Comparison of ENCODE assay signal across 12 cellular contexts in genomic region chr13:23610966-23611486, GRCh38. TPM values are rescaled to one million over a fixed set of nuclear protein-coding genes. Genes with fewer than 3 reads are reported as not detected.
A peak's percentile ranks its signal among the peaks of the same experiment; 100 is the strongest.
DNase-seq lines count a peak whose midpoint lies in the region; TF ChIP-seq lines count a peak whose summit lies in the region.
"Had no signal": no experiment of that assay in that cellular context is flagged by ENCODE, and none has a peak within 500 bp of the region (broad histone marks: within the 10 kb centered on the region; RNA-seq: fewer than 3 reads in every experiment).

No MANE protein-coding gene starts in this region.

- H3K9me3 Mint-ChIP-seq in chondrocyte (ENCODE audit: low read depth): no peaks in the 10 kb centered on the region
- no peaks in the 10 kb centered on the region for H3K9me3 Mint-ChIP-seq in activated T-helper 2 cell treated with anti-CD3 and anti-CD28 coated beads, Interferon-gamma antibody, Interleukin-2, Interleukin-4, amounts not matched to agents 10 μg/mL and 5 μg/mL and 100 μg/mL, durations not matched to agents 14 hours and 24 hours and 36 hours
- H3K9me3 Mint-ChIP-seq: activated naive CD4-positive, alpha-beta T cell treated with anti-CD3 and anti-CD28 coated beads, Interleukin-2, amount 10 ng/mL, durations not matched to agents 7 days and 5 days; CD8-positive, alpha-beta memory T cell; natural killer cell had no signal

- peak overlapping the region; percentile 41 for H3K27ac Mint-ChIP-seq in chondrocyte (ENCODE audit: unreplicated experiment)
- no peak overlapping the region for H3K27ac Mint-ChIP-seq in activated T-helper 2 cell treated with anti-CD3 and anti-CD28 coated beads, Interferon-gamma antibody, Interleukin-2, Interleukin-4, amounts not matched to agents 10 μg/mL and 5 μg/mL and 100 μg/mL, durations not matched to agents 14 hours and 24 hours and 36 hours
- H3K27ac Mint-ChIP-seq: activated naive CD4-positive, alpha-beta T cell treated with anti-CD3 and anti-CD28 coated beads, Interleukin-2, amount 10 ng/mL, durations not matched to agents 7 days and 5 days; CD8-positive, alpha-beta memory T cell had no signal

- H3K4me1 Mint-ChIP-seq in chondrocyte (ENCODE audit: low read depth): peaks cover 33% of the 10 kb centered on the region
- peaks cover 13% of the 10 kb centered on the region for H3K4me1 Mint-ChIP-seq in activated T-helper 2 cell treated with anti-CD3 and anti-CD28 coated beads, Interferon-gamma antibody, Interleukin-2, Interleukin-4, amounts not matched to agents 10 μg/mL and 5 μg/mL and 100 μg/mL, durations not matched to agents 14 hours and 24 hours and 36 hours (ENCODE audit: low read depth)

- DNase-seq in MV-4-11 (lab: John Stamatoyannopoulos, UW) (peak; percentile 59), chondrocyte (ENCODE audit: low spot score) (no peak), iris pigment epithelial cell (ENCODE audit: low read depth) (peak; percentile 75), stromal cell of bone marrow (ENCODE audit: low read depth) (peak; percentile 48), NCI-H2171 treated with DMSO at 0.1 percent for 48 hours (lab: John Stamatoyannopoulos, UW) (no peak), T-helper 1 cell (no peak)
- DNase-seq in activated T-helper 2 cell treated with anti-CD3 and anti-CD28 coated beads, Interferon-gamma antibody, Interleukin-2, Interleukin-4, amounts not matched to agents 10 μg/mL and 5 μg/mL and 100 μg/mL, durations not matched to agents 14 hours and 24 hours and 36 hours (ENCODE audit: low spot score): no peak
- DNase-seq: activated naive CD4-positive, alpha-beta T cell treated with anti-CD3 and anti-CD28 coated beads, Interleukin-2, amount 10 ng/mL, durations not matched to agents 7 days and 5 days; CD8-positive, alpha-beta memory T cell; natural killer cell had no signal

- no peak overlapping the region for H3K4me3 Mint-ChIP-seq in chondrocyte (ENCODE audit: unreplicated experiment)
- H3K4me3 Mint-ChIP-seq in activated T-helper 2 cell treated with anti-CD3 and anti-CD28 coated beads, Interferon-gamma antibody, Interleukin-2, Interleukin-4, amounts not matched to agents 10 μg/mL and 5 μg/mL and 100 μg/mL, durations not matched to agents 14 hours and 24 hours and 36 hours (ENCODE audit: low read depth): no peak overlapping the region
- H3K4me3 Mint-ChIP-seq: activated naive CD4-positive, alpha-beta T cell treated with anti-CD3 and anti-CD28 coated beads, Interleukin-2, amount 10 ng/mL, durations not matched to agents 7 days and 5 days; CD8-positive, alpha-beta memory T cell; natural killer cell had no signal

- H3K36me3 Mint-ChIP-seq in chondrocyte (ENCODE audit: low read depth): peaks cover 1% of the 10 kb centered on the region
- no peaks in the 10 kb centered on the region for H3K36me3 Mint-ChIP-seq in activated T-helper 2 cell treated with anti-CD3 and anti-CD28 coated beads, Interferon-gamma antibody, Interleukin-2, Interleukin-4, amounts not matched to agents 10 μg/mL and 5 μg/mL and 100 μg/mL, durations not matched to agents 14 hours and 24 hours and 36 hours (ENCODE audit: low read depth)
- H3K36me3 Mint-ChIP-seq: activated naive CD4-positive, alpha-beta T cell treated with anti-CD3 and anti-CD28 coated beads, Interleukin-2, amount 10 ng/mL, durations not matched to agents 7 days and 5 days; CD8-positive, alpha-beta memory T cell; IgD-negative memory B cell; natural killer cell had no signal

- intact Hi-C loops in activated T-helper 2 cell treated with anti-CD3 and anti-CD28 coated beads, Interferon-gamma antibody, Interleukin-2, Interleukin-4, amounts not matched to agents 10 μg/mL and 5 μg/mL and 100 μg/mL, durations not matched to agents 14 hours and 24 hours and 36 hours (cut with micrococcal nuclease): no loop called here

- H3K27me3 Mint-ChIP-seq in chondrocyte (ENCODE audit: low read depth): no peaks in the 10 kb centered on the region
- peaks cover 49% of the 10 kb centered on the region for H3K27me3 Mint-ChIP-seq in activated T-helper 2 cell treated with anti-CD3 and anti-CD28 coated beads, Interferon-gamma antibody, Interleukin-2, Interleukin-4, amounts not matched to agents 10 μg/mL and 5 μg/mL and 100 μg/mL, durations not matched to agents 14 hours and 24 hours and 36 hours (ENCODE audit: low read depth)

- no peak for TF ChIP-seq CTCF in chondrocyte (IDR thresholded peaks at IDR 0.05)

RNA-seq across cellular contexts. Expression of gene TNFRSF19, which starts 40.8 kb away (rescaled TPM):
- 1.2 to 1.7 TPM (median 1.3 TPM) in 3 replicates for total RNA-seq in chondrocyte
- 0.07 TPM in 1 of 2 replicates, not detected in the other for total RNA-seq in activated T-helper 2 cell treated with anti-CD3 and anti-CD28 coated beads, Interferon-gamma antibody, Interleukin-2, Interleukin-4, amounts not matched to agents 10 μg/mL and 5 μg/mL and 100 μg/mL, durations not matched to agents 14 hours and 24 hours and 36 hours
- total RNA-seq: activated CD8-positive, alpha-beta memory T cell treated with anti-CD3 and anti-CD28 coated beads for 36 hours; CD8-positive, alpha-beta memory T cell had no signal

Comparison
In these comparisons a context has a peak if more than half of its experiments do, and no peak if none do; other contexts are left out.
1. DNase-seq: peak in MV-4-11 (single experiment), iris pigment epithelial cell (single experiment) and stromal cell of bone marrow (single experiment); none in chondrocyte (single experiment), activated T-helper 2 cell treated with anti-CD3 and anti-CD28 coated beads, Interferon-gamma antibody, Interleukin-2, Interleukin-4, amounts not matched to agents 10 μg/mL and 5 μg/mL and 100 μg/mL, durations not matched to agents 14 hours and 24 hours and 36 hours (single experiment), NCI-H2171 treated with DMSO at 0.1 percent for 48 hours (single experiment) and T-helper 1 cell (0 of 5).